ENCODE assay signal across 8 cellular contexts in genomic region chr3:44862221-44862637, GRCh38. TPM values are rescaled to one million over a fixed set of nuclear protein-coding genes. Genes with fewer than 3 reads are reported as not detected.
DNase-seq lines count a peak whose midpoint lies in the region; ATAC-seq and TF ChIP-seq lines count a peak whose summit lies in the region.

No MANE protein-coding gene starts in this region.

- H3K4me1 Mint-ChIP-seq in activated T-helper 1 cell treated with anti-CD3 and anti-CD28 coated beads, Interleukin-12 subunit alpha, Interleukin-12 subunit beta, Interleukin-2, Interleukin-4 antibody, amounts not matched to agents 30 ng/mL and 10 ng/mL and 1 ng/mL, durations not matched to agents 14 hours and 24 hours and 36 hours (ENCODE audit: low read depth): peaks cover 39% of the 10 kb centered on the region

- no peaks in the 10 kb centered on the region for H3K27me3 Mint-ChIP-seq in activated T-helper 1 cell treated with anti-CD3 and anti-CD28 coated beads, Interleukin-12 subunit alpha, Interleukin-12 subunit beta, Interleukin-2, Interleukin-4 antibody, amounts not matched to agents 30 ng/mL and 10 ng/mL and 1 ng/mL, durations not matched to agents 14 hours and 24 hours and 36 hours (ENCODE audit: insufficient read depth)

- H3K4me3 Mint-ChIP-seq in activated T-helper 1 cell treated with anti-CD3 and anti-CD28 coated beads, Interleukin-12 subunit alpha, Interleukin-12 subunit beta, Interleukin-2, Interleukin-4 antibody, amounts not matched to agents 30 ng/mL and 10 ng/mL and 1 ng/mL, durations not matched to agents 14 hours and 24 hours and 36 hours: peak overlapping the region; percentile 86

- no peaks in the 10 kb centered on the region for H3K9me3 ChIP-seq in iPS-15b (ENCODE audit: control insufficient read depth, insufficient read depth, low read length)
- no peaks in the 10 kb centered on the region for H3K9me3 ChIP-seq in skeletal muscle satellite cell (replicated peaks; ENCODE audit: low read length)

- H3K4me2 ChIP-seq in skeletal muscle satellite cell (ENCODE audit: low read length): peak overlapping the region; percentile 95

- H3K27me3 ChIP-seq in iPS-15b (ENCODE audit: control insufficient read depth, insufficient read depth, low read length) (no peaks in the 10 kb centered on the region), skeletal muscle satellite cell (ENCODE audit: control insufficient read depth, insufficient read depth, low read length) (no peaks in the 10 kb centered on the region)

- ATAC-seq in GM21447 (IDR thresholded peaks at IDR 0.05; ENCODE audit: unreplicated experiment): peak; percentile 34

- TF ChIP-seq CTCF in GM12864 (IDR thresholded peaks at IDR 0.05; ENCODE audit: low read depth, low read length, missing control alignments): no peak

- peaks cover 5% of the 10 kb centered on the region for H3K4me1 ChIP-seq in iPS-15b (ENCODE audit: control insufficient read depth, insufficient read depth, low read length)
- peaks cover 31% of the 10 kb centered on the region for H3K4me1 ChIP-seq in skeletal muscle satellite cell (ENCODE audit: control insufficient read depth, insufficient read depth, low read length)

- H3K9me3 Mint-ChIP-seq in activated T-helper 1 cell treated with anti-CD3 and anti-CD28 coated beads, Interleukin-12 subunit alpha, Interleukin-12 subunit beta, Interleukin-2, Interleukin-4 antibody, amounts not matched to agents 30 ng/mL and 10 ng/mL and 1 ng/mL, durations not matched to agents 14 hours and 24 hours and 36 hours: no peaks in the 10 kb centered on the region

- H3K36me3 Mint-ChIP-seq in activated T-helper 1 cell treated with anti-CD3 and anti-CD28 coated beads, Interleukin-12 subunit alpha, Interleukin-12 subunit beta, Interleukin-2, Interleukin-4 antibody, amounts not matched to agents 30 ng/mL and 10 ng/mL and 1 ng/mL, durations not matched to agents 14 hours and 24 hours and 36 hours (ENCODE audit: low read depth): peaks cover 20% of the 10 kb centered on the region

- peak overlapping the region; percentile 89 for H3K27ac Mint-ChIP-seq in activated T-helper 1 cell treated with anti-CD3 and anti-CD28 coated beads, Interleukin-12 subunit alpha, Interleukin-12 subunit beta, Interleukin-2, Interleukin-4 antibody, amounts not matched to agents 30 ng/mL and 10 ng/mL and 1 ng/mL, durations not matched to agents 14 hours and 24 hours and 36 hours

- peak overlapping the region; percentile 38 for H3K9ac ChIP-seq in iPS-15b (ENCODE audit: low read depth, low read length)
- peak overlapping the region; percentile 88 for H3K9ac ChIP-seq in skeletal muscle satellite cell (ENCODE audit: low read depth, low read length)

- DNase-seq in GM12864 (ENCODE audit: low read depth) (no peak), HT-29 (ENCODE audit: low spot score) (peak; percentile 27), GM19238 (ENCODE audit: insufficient read length, low spot score) (no peak), COLO668 (lab: John Stamatoyannopoulos, UW; ENCODE audit: unreplicated experiment) (no peak)
- DNase-seq in activated T-helper 1 cell treated with anti-CD3 and anti-CD28 coated beads, Interleukin-12 subunit alpha, Interleukin-12 subunit beta, Interleukin-2, Interleukin-4 antibody, amounts not matched to agents 30 ng/mL and 10 ng/mL and 1 ng/mL, durations not matched to agents 14 hours and 24 hours and 36 hours (ENCODE audit: low spot score): no peak

- H3K36me3 ChIP-seq in iPS-15b (ENCODE audit: control insufficient read depth, insufficient read depth, low read length) (peaks cover 3% of the 10 kb centered on the region), skeletal muscle satellite cell (ENCODE audit: insufficient read depth, low read length) (peaks cover 8% of the 10 kb centered on the region)

- intact Hi-C loops in activated T-helper 1 cell treated with anti-CD3 and anti-CD28 coated beads, Interleukin-12 subunit alpha, Interleukin-12 subunit beta, Interleukin-2, Interleukin-4 antibody, amounts not matched to agents 30 ng/mL and 10 ng/mL and 1 ng/mL, durations not matched to agents 14 hours and 24 hours and 36 hours (cut with micrococcal nuclease): loop anchor here (1.0 to 10.0 kb wide), 3 partner anchors 237 to 1167 kb away; partner anchors contain the start of genes ABHD5 and ZNF197

- H3K4me3 ChIP-seq in GM12864 (ENCODE audit: low read depth, low read length) (peak overlapping the region; percentile 69), iPS-15b (ENCODE audit: low read depth, low read length) (peak overlapping the region; percentile 67), skeletal muscle satellite cell (ENCODE audit: low read length) (peak overlapping the region; percentile 93)

RNA-seq across cellular contexts. Expression of gene TMEM42, which starts 0.5 kb away (rescaled TPM):
- total RNA-seq in HT-29 (2014; rRNA removed; shearing (Covaris generic)): 8.8 and 9.3 TPM in 2 replicates
- 8.6 and 10.0 TPM in 2 replicates for total RNA-seq in activated T-helper 1 cell treated with anti-CD3 and anti-CD28 coated beads, Interleukin-12 subunit alpha, Interleukin-12 subunit beta, Interleukin-2, Interleukin-4 antibody, amounts not matched to agents 30 ng/mL and 10 ng/mL and 1 ng/mL, durations not matched to agents 14 hours and 24 hours and 36 hours
- 9.0 and 11.2 TPM in 2 replicates for total RNA-seq in skeletal muscle satellite cell (2012; rRNA removed)

RNA-seq across cellular contexts. Expression of gene TGM4, which starts 12.2 kb away (rescaled TPM):
- total RNA-seq in HT-29 (2014; rRNA removed; shearing (Covaris generic)): not detected in 2 replicates
- total RNA-seq in activated T-helper 1 cell treated with anti-CD3 and anti-CD28 coated beads, Interleukin-12 subunit alpha, Interleukin-12 subunit beta, Interleukin-2, Interleukin-4 antibody, amounts not matched to agents 30 ng/mL and 10 ng/mL and 1 ng/mL, durations not matched to agents 14 hours and 24 hours and 36 hours: not detected in 2 replicates
- total RNA-seq in skeletal muscle satellite cell (2012; rRNA removed): under 0.01 and 0.25 TPM in 2 replicates
